28 cellular contexts compared by ENCODE assay signal in the genomic region with DNA sequence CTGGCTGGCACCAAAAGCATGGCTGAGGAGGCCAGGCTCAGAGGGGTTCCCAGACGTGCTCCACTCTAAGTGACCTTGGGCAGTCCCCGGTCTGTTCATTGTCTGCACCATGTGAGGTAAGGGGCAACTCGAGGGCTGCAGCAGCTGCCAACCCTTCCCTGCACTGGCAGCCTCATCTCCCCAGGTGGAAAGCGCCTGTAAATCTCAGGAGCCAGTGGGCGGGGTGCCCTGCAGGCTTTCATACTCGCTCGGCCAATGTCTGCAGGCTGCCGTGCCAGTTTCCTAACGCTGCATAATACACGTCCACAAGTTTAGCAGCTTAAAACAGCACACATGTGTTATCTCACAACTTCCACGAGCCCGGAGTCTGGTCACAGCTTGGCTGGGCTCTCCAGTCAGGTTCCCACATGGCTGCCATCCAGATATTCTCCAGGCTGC. TPM values are rescaled to one million over a fixed set of nuclear protein-coding genes. Genes with fewer than 3 reads are reported as not detected.
DNase-seq lines count a peak whose midpoint lies in the region; ATAC-seq, FAIRE-seq and TF ChIP-seq lines count a peak whose summit lies in the region.
"Had no signal": no experiment of that assay in that cellular context is flagged by ENCODE, and none has a peak within 500 bp of the region (broad histone marks: within the 10 kb centered on the region; RNA-seq: fewer than 3 reads in every experiment).

No MANE protein-coding gene starts in this region.

- no peak for DNase-seq in stimulated activated naive CD8-positive, alpha-beta T cell treated with anti-CD3 and anti-CD28 coated beads, Interleukin-15, amount 100 ng/mL, for 72 hours
- DNase-seq in stimulated activated naive CD8-positive, alpha-beta T cell treated with anti-CD3 and anti-CD28 coated beads, Interleukin-15, Interleukin-2, amounts not matched to agents 100 U/mL and 50 U/mL, for 24 hours: no peak
- peak; percentile 27 for DNase-seq in epithelial cell of esophagus (ENCODE audit: low read depth)
- DNase-seq in islet precursor cell: peak; percentile 43
- DNase-seq in NAMALWA (ENCODE audit: low spot score): no peak
- no peak for DNase-seq in frontal cortex (ENCODE audit: low spot score in 2 of 2)
- DNase-seq: activated CD4-positive, alpha-beta T cell treated with anti-CD3 and anti-CD28 coated beads for 48 hours; activated gamma-delta T cell treated with Interleukin-2 at 50 U/mL for 16 hours; amygdala; central memory CD4-positive, alpha-beta T cell; gastrocnemius medialis; kidney glomerular epithelial cell; natural killer cell; NCI-H1092 treated with DMSO at 0.1 percent for 48 hours; NCI-H2081; SW 1271 had no signal

- H3K27ac Mint-ChIP-seq in stimulated activated naive CD8-positive, alpha-beta T cell treated with anti-CD3 and anti-CD28 coated beads, Interleukin-15, amount 100 ng/mL, for 72 hours: no peak overlapping the region
- H3K27ac Mint-ChIP-seq: GM23338, natural killer cell had no signal

- H3K4me1 Mint-ChIP-seq in stimulated activated naive CD8-positive, alpha-beta T cell treated with anti-CD3 and anti-CD28 coated beads, Interleukin-15, amount 100 ng/mL, for 72 hours: peaks cover 28% of the 10 kb centered on the region

- peaks cover 0 to 8% of the 10 kb centered on the region in 2 donors for H3K9me3 Mint-ChIP-seq in stimulated activated naive CD8-positive, alpha-beta T cell treated with anti-CD3 and anti-CD28 coated beads, Interleukin-15, amount 100 ng/mL, for 72 hours
- H3K9me3 Mint-ChIP-seq: GM23338, natural killer cell had no signal

- no peak overlapping the region for H3K4me3 ChIP-seq in epithelial cell of esophagus (ENCODE audit: low read length)
- H3K4me3 ChIP-seq: dorsolateral prefrontal cortex, gastrocnemius medialis, GM23338, K562, ovary, testis had no signal

- H3K27me3 Mint-ChIP-seq in stimulated activated naive CD8-positive, alpha-beta T cell treated with anti-CD3 and anti-CD28 coated beads, Interleukin-15, amount 100 ng/mL, for 72 hours: no peaks in the 10 kb centered on the region

- peak; percentile 19 for ATAC-seq in stimulated activated naive CD8-positive, alpha-beta T cell treated with anti-CD3 and anti-CD28 coated beads, Interleukin-15, amount 100 ng/mL, for 72 hours
- no peak for ATAC-seq in stimulated activated naive CD8-positive, alpha-beta T cell treated with anti-CD3 and anti-CD28 coated beads, Interleukin-15, Interleukin-2, amounts not matched to agents 100 U/mL and 50 U/mL, for 24 hours
- no peak for ATAC-seq in HG02759 (IDR thresholded peaks at IDR 0.05; ENCODE audit: unreplicated experiment)
- ATAC-seq in HG03520 (IDR thresholded peaks at IDR 0.05; ENCODE audit: unreplicated experiment): no peak
- ATAC-seq: gastrocnemius medialis, GM23338, K562, natural killer cell, sciatic nerve had no signal

- no peak overlapping the region for H3K4me3 Mint-ChIP-seq in stimulated activated naive CD8-positive, alpha-beta T cell treated with anti-CD3 and anti-CD28 coated beads, Interleukin-15, amount 100 ng/mL, for 72 hours
- H3K4me3 Mint-ChIP-seq: CD14-positive monocyte, GM23338, natural killer cell had no signal

- TF ChIP-seq CTCF in epithelial cell of esophagus (IDR thresholded peaks at IDR 0.05; ENCODE audit: insufficient read depth, low read depth, low read length, missing control alignments): no peak

- no peak for FAIRE-seq in frontal cortex (lab: Jason Lieb, UNC)
- FAIRE-seq: GM12891, K562 had no signal

RNA-seq across cellular contexts. Expression of gene GDF10, which starts 12.6 kb away (rescaled TPM):
- 6.5 TPM for total RNA-seq in frontal cortex
- total RNA-seq: epithelial cell of proximal tubule, natural killer cell, NCI-H460 had no signal

RNA-seq across cellular contexts. Expression of gene GDF2, which starts 34.9 kb away (rescaled TPM):
- not detected for total RNA-seq in frontal cortex
- total RNA-seq: epithelial cell of proximal tubule, gastrocnemius medialis, GM23338, natural killer cell, NCI-H460, ovary, sciatic nerve had no signal

Comparison
In these comparisons a context has a peak if more than half of its experiments do, and no peak if none do; other contexts are left out.
1. DNase-seq: peak in epithelial cell of esophagus (single experiment) and islet precursor cell (single experiment); none in stimulated activated naive CD8-positive, alpha-beta T cell treated with anti-CD3 and anti-CD28 coated beads, Interleukin-15, amount 100 ng/mL, for 72 hours (0 of 2), stimulated activated naive CD8-positive, alpha-beta T cell treated with anti-CD3 and anti-CD28 coated beads, Interleukin-15, Interleukin-2, amounts not matched to agents 100 U/mL and 50 U/mL, for 24 hours (single experiment), NAMALWA (single experiment) and frontal cortex (0 of 2).